ENCODE assay signal across 21 cellular contexts in the genomic region with DNA sequence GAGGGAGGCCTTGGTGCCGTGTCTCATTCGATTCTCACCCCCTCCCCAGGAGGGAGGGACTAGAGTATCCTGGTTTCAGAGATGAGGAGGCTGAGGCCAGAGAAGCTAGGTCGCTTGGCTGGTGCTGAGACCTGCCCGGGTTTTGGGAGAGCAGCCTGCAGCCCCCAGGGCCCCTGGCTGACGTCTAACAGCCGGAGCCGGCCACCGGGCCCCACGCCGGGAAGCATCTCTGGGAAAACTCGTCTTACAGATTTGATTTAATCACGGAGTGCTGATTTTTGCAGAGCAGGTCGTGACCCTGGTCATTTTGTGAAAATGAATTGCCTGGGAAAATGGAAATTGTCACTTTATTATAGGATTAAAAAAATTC.
"Had no signal": no experiment of that assay in that cellular context is flagged by ENCODE, and none has a peak within 500 bp of the region (broad histone marks: within the 10 kb centered on the region; RNA-seq: fewer than 3 reads in every experiment).

No MANE protein-coding gene starts in this region.

- H3K4me1 ChIP-seq: colonic mucosa, esophagus squamous epithelium, left lung, right lobe of liver, spleen, tibial artery, upper lobe of left lung had no signal

- H3K27ac ChIP-seq: cardiac muscle cell, colonic mucosa, esophagus squamous epithelium, left lung, right lobe of liver, spleen, tibial artery, upper lobe of left lung had no signal

- H3K36me3 ChIP-seq: cardiac muscle cell, colonic mucosa, esophagus squamous epithelium, left lung, right lobe of liver, spleen, tibial artery, upper lobe of left lung had no signal

- H3K9me3 Mint-ChIP-seq: stimulated activated naive CD8-positive, alpha-beta T cell treated with anti-CD3 and anti-CD28 coated beads, Interleukin-15, Interleukin-2, amounts not matched to agents 100 ng/mL and 50 ng/mL, for 24 hours had no signal

- H3K4me1 Mint-ChIP-seq: naive thymus-derived CD8-positive, alpha-beta T cell; stimulated activated memory B cell treated with anti-CD40 and anti-IgM and Interleukin-4, amounts not matched to agents 10 μg/mL and 1 μg/mL and 100 μg/mL, for 72 hours had no signal

- H3K27me3 ChIP-seq: cardiac muscle cell, colonic mucosa, right lobe of liver, upper lobe of left lung had no signal

- H3K4me3 ChIP-seq: cardiac muscle cell, colonic mucosa, esophagus squamous epithelium, left lung, mucosa of descending colon, right lobe of liver, spleen, tibial artery, upper lobe of left lung had no signal

- H3K36me3 Mint-ChIP-seq: stimulated activated memory B cell treated with anti-CD40 and anti-IgM and Interleukin-4, amounts not matched to agents 10 μg/mL and 1 μg/mL and 100 μg/mL, for 72 hours had no signal

- H3K4me3 Mint-ChIP-seq: naive thymus-derived CD8-positive, alpha-beta T cell; stimulated activated memory B cell treated with anti-CD40 and anti-IgM and Interleukin-4, amounts not matched to agents 10 μg/mL and 1 μg/mL and 100 μg/mL, for 72 hours; stimulated activated naive CD8-positive, alpha-beta T cell treated with anti-CD3 and anti-CD28 coated beads, Interleukin-15, Interleukin-2, amounts not matched to agents 100 ng/mL and 50 ng/mL, for 24 hours had no signal

- H3K27ac Mint-ChIP-seq: naive thymus-derived CD8-positive, alpha-beta T cell; progenitor cell of endocrine pancreas; stimulated activated memory B cell treated with anti-CD40 and anti-IgM and Interleukin-4, amounts not matched to agents 10 μg/mL and 1 μg/mL and 100 μg/mL, for 72 hours; stimulated activated naive CD8-positive, alpha-beta T cell treated with anti-CD3 and anti-CD28 coated beads, Interleukin-15, Interleukin-2, amounts not matched to agents 100 ng/mL and 50 ng/mL, for 24 hours had no signal

- ATAC-seq: left lung; mucosa of descending colon; naive thymus-derived CD8-positive, alpha-beta T cell; right lobe of liver; stimulated activated memory B cell treated with anti-CD40 and anti-IgM and Interleukin-4, amounts not matched to agents 10 μg/mL and 1 μg/mL and 100 μg/mL, for 72 hours had no signal

- DNase-seq: cerebellar nuclear complex; colonic mucosa; dermis blood vessel endothelial cell; esophagus squamous epithelium; foreskin fibroblast; hypothalamus; mammary epithelial cell; stimulated activated CD4-positive, alpha-beta T cell treated with anti-CD3 and anti-CD28 coated beads, Interleukin-15, amount 100 ng/mL, for 24 hours; stimulated activated CD4-positive, alpha-beta T cell treated with anti-CD3 and anti-CD28 coated beads, Interleukin-1b, Interleukin-23, amount 100 ng/mL, for 48 hours; stimulated activated CD4-positive, alpha-beta T cell treated with anti-CD3 and anti-CD28 coated beads, Interleukin-4, amount 100 ng/mL, for 24 hours; tibial artery had no signal

- H3K9me3 ChIP-seq: colonic mucosa, right lobe of liver had no signal
